ENCODE assay signal across 10 cellular contexts in the genomic region with DNA sequence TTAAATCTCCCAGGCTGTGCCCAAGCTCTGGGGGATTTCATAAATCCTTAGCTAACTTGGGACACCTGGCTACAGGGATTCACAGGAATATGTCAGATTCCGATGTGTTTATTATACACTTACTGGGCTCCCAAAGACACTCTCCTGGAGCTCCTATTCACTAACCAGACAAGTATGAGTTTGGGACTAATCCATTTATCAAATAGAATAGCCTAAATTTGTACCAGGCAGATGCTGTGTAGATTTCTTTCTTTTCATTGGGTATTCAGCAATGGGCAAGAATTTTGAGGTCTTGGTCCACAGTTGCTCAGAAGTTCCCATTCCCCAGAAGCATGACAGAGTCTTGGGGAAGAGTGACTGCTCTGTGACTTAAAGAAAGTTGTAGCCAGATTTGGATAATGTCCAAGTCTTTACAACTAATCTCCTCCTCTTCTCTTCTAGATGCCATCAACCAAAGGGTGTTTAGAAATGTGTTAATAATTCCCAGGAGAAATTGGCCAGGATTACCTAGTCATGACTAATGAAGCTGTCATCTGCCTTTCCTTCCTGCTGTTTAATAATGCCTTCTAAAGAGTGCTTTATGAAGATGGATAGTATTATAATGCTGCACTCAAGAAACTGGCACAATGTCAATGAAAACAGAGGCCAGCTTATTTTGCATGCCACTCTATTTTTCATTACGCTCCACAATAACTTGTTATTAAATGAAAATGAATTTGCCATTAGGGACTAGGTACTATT.
DNase-seq lines count a peak whose midpoint lies in the region; ATAC-seq and TF ChIP-seq lines count a peak whose summit lies in the region.
"Had no signal": no experiment of that assay in that cellular context is flagged by ENCODE, and none has a peak within 500 bp of the region (broad histone marks: within the 10 kb centered on the region; RNA-seq: fewer than 3 reads in every experiment).

No MANE protein-coding gene starts in this region.

- no peaks in the 10 kb centered on the region for H3K36me3 Mint-ChIP-seq in activated naive CD4-positive, alpha-beta T cell treated with anti-CD3 and anti-CD28 coated beads, Interleukin-2, amount 10 ng/mL, durations not matched to agents 7 days and 5 days
- H3K36me3 Mint-ChIP-seq: CD14-positive monocyte had no signal

- TF ChIP-seq POLR2A in gastroesophageal sphincter (IDR thresholded peaks at IDR 0.05): no peak

- peaks cover 6% of the 10 kb centered on the region for H3K27me3 Mint-ChIP-seq in activated naive CD4-positive, alpha-beta T cell treated with anti-CD3 and anti-CD28 coated beads, Interleukin-2, amount 10 ng/mL, durations not matched to agents 7 days and 5 days

- H3K9me3 ChIP-seq in gastroesophageal sphincter (peaks cover 0 to 25% (median 0%) of the 10 kb centered on the region in 3 donors), right atrium auricular region (peaks cover 2 to 12% of the 10 kb centered on the region in 2 donors)

- no peak for TF ChIP-seq RAD21 in Ishikawa (IDR thresholded peaks at IDR 0.05; ENCODE audit: low read depth)

- WGBS in gastroesophageal sphincter (ENCODE audit: low coverage in 1 of 2), 2 donors: 19 to 31% methylated on average over 2 of the region's 2 CpGs

- CTCF ChIA-PET in activated naive CD4-positive, alpha-beta T cell treated with anti-CD3 and anti-CD28 coated beads, Interleukin-2, amount 10 ng/mL, durations not matched to agents 7 days and 5 days (lab: Charles Lee): interaction anchor here (1.4 kb wide), 1 partner anchor 14 kb away, joined by 5 read pairs; no protein-coding TSS in a partner anchor

- peak; percentile 53 for ATAC-seq in gastroesophageal sphincter

- DNase-seq in AG08396 (ENCODE audit: low spot score) (peak; percentile 7), SW 1271 (lab: John Stamatoyannopoulos, UW) (peak; percentile 30 to 53), SKM-1 treated with dmso at 0.1 percent for 144 hours (lab: John Stamatoyannopoulos, UW; ENCODE audit: unreplicated experiment) (no peak), right atrium auricular region (ENCODE audit: low spot score) (no peak)
- DNase-seq in activated naive CD4-positive, alpha-beta T cell treated with Interleukin-2 at 50 U/mL for 16 hours: no peak
- DNase-seq in activated naive CD4-positive, alpha-beta T cell treated with anti-CD3 and anti-CD28 coated beads, Interleukin-2, amount 10 ng/mL, durations not matched to agents 7 days and 5 days: no peak

- TF ChIP-seq CTCF in gastroesophageal sphincter (IDR thresholded peaks at IDR 0.05) (no peak), right atrium auricular region (IDR thresholded peaks at IDR 0.05) (no peak)

- no peaks in the 10 kb centered on the region for H3K4me1 Mint-ChIP-seq in activated naive CD4-positive, alpha-beta T cell treated with anti-CD3 and anti-CD28 coated beads, Interleukin-2, amount 10 ng/mL, durations not matched to agents 7 days and 5 days
- H3K4me1 Mint-ChIP-seq: CD14-positive monocyte had no signal

- H3K36me3 ChIP-seq in gastroesophageal sphincter (no peaks in the 10 kb centered on the region), right atrium auricular region (no peaks in the 10 kb centered on the region)

- no peak overlapping the region for H3K27ac ChIP-seq in gastroesophageal sphincter
- H3K27ac ChIP-seq in right atrium auricular region: no peak overlapping the region
- H3K27ac ChIP-seq: parathyroid adenoma had no signal

- TF ChIP-seq EP300 in Ishikawa (IDR thresholded peaks at IDR 0.05; ENCODE audit: borderline replicate concordance) (no peak), gastroesophageal sphincter (IDR thresholded peaks at IDR 0.05) (no peak)

- H3K4me1 ChIP-seq in gastroesophageal sphincter (peaks cover 0 to 19% (median 0%) of the 10 kb centered on the region in 3 donors), right atrium auricular region (no peaks in the 10 kb centered on the region)
- H3K4me1 ChIP-seq: parathyroid adenoma had no signal

- H3K4me3 Mint-ChIP-seq in activated naive CD4-positive, alpha-beta T cell treated with anti-CD3 and anti-CD28 coated beads, Interleukin-2, amount 10 ng/mL, durations not matched to agents 7 days and 5 days: no peak overlapping the region
- H3K4me3 Mint-ChIP-seq: CD14-positive monocyte had no signal

- H3K27me3 ChIP-seq in gastroesophageal sphincter: peaks cover 70% of the 10 kb centered on the region
- H3K27me3 ChIP-seq in right atrium auricular region: no peaks in the 10 kb centered on the region

- H3K27ac Mint-ChIP-seq in activated naive CD4-positive, alpha-beta T cell treated with anti-CD3 and anti-CD28 coated beads, Interleukin-2, amount 10 ng/mL, durations not matched to agents 7 days and 5 days: no peak overlapping the region
- H3K27ac Mint-ChIP-seq: CD14-positive monocyte had no signal

- peaks cover 7% of the 10 kb centered on the region for H3K9me3 Mint-ChIP-seq in activated naive CD4-positive, alpha-beta T cell treated with anti-CD3 and anti-CD28 coated beads, Interleukin-2, amount 10 ng/mL, durations not matched to agents 7 days and 5 days

- no peak overlapping the region for H3K4me3 ChIP-seq in gastroesophageal sphincter
- no peak overlapping the region for H3K4me3 ChIP-seq in right atrium auricular region

TF ChIP-seq in Ishikawa, 13 proteins besides CTCF, POLR2A, EP300 and RAD21:
- no peak for TF ChIP-seq YY1 (IDR thresholded peaks at IDR 0.05; ENCODE audit: low read depth)
- TF ChIP-seq CEBPB (IDR thresholded peaks at IDR 0.05): peak; percentile 23; the same call in 1 of the 2 replicates
- TF ChIP-seq CREB1 (IDR thresholded peaks at IDR 0.05; ENCODE audit: low read depth): no peak
- no peak for TF ChIP-seq FOXM1 (IDR thresholded peaks at IDR 0.05; ENCODE audit: borderline replicate concordance, low read depth)
- TF ChIP-seq USF1 (IDR thresholded peaks at IDR 0.05): no peak
- TF ChIP-seq TEAD4 (IDR thresholded peaks at IDR 0.05): peak; percentile 61
- TF ChIP-seq NFIC (IDR thresholded peaks at IDR 0.05): peak; percentile 99
- TF ChIP-seq TAF1 (IDR thresholded peaks at IDR 0.05; ENCODE audit: low read depth): no peak
- no peak for TF ChIP-seq ZBTB7A (IDR thresholded peaks at IDR 0.05; ENCODE audit: low read depth)
- peak; percentile 87 for TF ChIP-seq TCF12 (IDR thresholded peaks at IDR 0.05; ENCODE audit: low read depth)
- no peak for TF ChIP-seq EGR1 (IDR thresholded peaks at IDR 0.05)
- 0 out of 2 replicates have a peak, but pooled peaks have one; percentile 17 for TF ChIP-seq MAX (IDR thresholded peaks at IDR 0.05)
- TF ChIP-seq REST (IDR thresholded peaks at IDR 0.05; ENCODE audit: low read depth): no peak

Comparison
In these comparisons a context has a peak if more than half of its experiments do, and no peak if none do; other contexts are left out.
1. DNase-seq: peak in AG08396 (single experiment) and SW 1271 (2 of 2); none in SKM-1 treated with dmso at 0.1 percent for 144 hours (single experiment), activated naive CD4-positive, alpha-beta T cell treated with Interleukin-2 at 50 U/mL for 16 hours (single experiment), right atrium auricular region (single experiment) and activated naive CD4-positive, alpha-beta T cell treated with anti-CD3 and anti-CD28 coated beads, Interleukin-2, amount 10 ng/mL, durations not matched to agents 7 days and 5 days (single experiment).